In genomic region chr19:3386447-3387234, GRCh38 we compare ENCODE assay signal across 1 cellular context.
TF ChIP-seq lines count a peak whose summit lies in the region.

No MANE protein-coding gene starts in this region.

TF ChIP-seq in HCT116, 20 proteins besides CTCF, POLR2A, EP300 and RAD21 (continued from another document):
- TF ChIP-seq, protein P1, sequence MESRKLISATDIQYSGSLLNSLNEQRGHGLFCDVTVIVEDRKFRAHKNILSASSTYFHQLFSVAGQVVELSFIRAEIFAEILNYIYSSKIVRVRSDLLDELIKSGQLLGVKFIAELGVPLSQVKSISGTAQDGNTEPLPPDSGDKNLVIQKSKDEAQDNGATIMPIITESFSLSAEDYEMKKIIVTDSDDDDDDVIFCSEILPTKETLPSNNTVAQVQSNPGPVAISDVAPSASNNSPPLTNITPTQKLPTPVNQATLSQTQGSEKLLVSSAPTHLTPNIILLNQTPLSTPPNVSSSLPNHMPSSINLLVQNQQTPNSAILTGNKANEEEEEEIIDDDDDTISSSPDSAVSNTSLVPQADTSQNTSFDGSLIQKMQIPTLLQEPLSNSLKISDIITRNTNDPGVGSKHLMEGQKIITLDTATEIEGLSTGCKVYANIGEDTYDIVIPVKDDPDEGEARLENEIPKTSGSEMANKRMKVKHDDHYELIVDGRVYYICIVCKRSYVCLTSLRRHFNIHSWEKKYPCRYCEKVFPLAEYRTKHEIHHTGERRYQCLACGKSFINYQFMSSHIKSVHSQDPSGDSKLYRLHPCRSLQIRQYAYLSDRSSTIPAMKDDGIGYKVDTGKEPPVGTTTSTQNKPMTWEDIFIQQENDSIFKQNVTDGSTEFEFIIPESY (IDR thresholded peaks at IDR 0.05; ENCODE audit: extremely low read depth, insufficient replicate concordance, low read length): no peak
